Comparison of ENCODE assay signal across 14 cellular contexts in genomic region chr2:239676716-239677454, GRCh38.
"Had no signal": no experiment of that assay in that cellular context is flagged by ENCODE, and none has a peak within 500 bp of the region (broad histone marks: within the 10 kb centered on the region; RNA-seq: fewer than 3 reads in every experiment).

No MANE protein-coding gene starts in this region.

- H3K27ac Mint-ChIP-seq: activated naive CD4-positive, alpha-beta T cell treated with anti-CD3 and anti-CD28 coated beads, Interleukin-2, amount 50 U/mL, for 24 hours; memory B cell; naive thymus-derived CD8-positive, alpha-beta T cell had no signal

- H3K36me3 ChIP-seq: adrenal gland, cardiac muscle cell, esophagus muscularis mucosa, left lung, pancreas, tibial nerve, vagina had no signal

- H3K4me1 Mint-ChIP-seq: activated naive CD4-positive, alpha-beta T cell treated with anti-CD3 and anti-CD28 coated beads, Interleukin-2, amount 50 U/mL, for 24 hours; memory B cell; naive thymus-derived CD8-positive, alpha-beta T cell had no signal

- H3K4me3 ChIP-seq: adrenal gland, cardiac muscle cell, esophagus muscularis mucosa, left lung, pancreas, tibial nerve, vagina had no signal

- H3K4me1 ChIP-seq: adrenal gland, esophagus muscularis mucosa, left lung, pancreas, tibial nerve, vagina had no signal

- H3K27me3 ChIP-seq: adrenal gland, cardiac muscle cell, left lung, pancreas, tibial nerve, vagina had no signal

- H3K9me3 ChIP-seq: adrenal gland, esophagus muscularis mucosa, left lung, pancreas, vagina had no signal

- ATAC-seq: left lung; naive thymus-derived CD8-positive, alpha-beta T cell; pancreas had no signal

- H3K36me3 Mint-ChIP-seq: activated naive CD4-positive, alpha-beta T cell treated with anti-CD3 and anti-CD28 coated beads, Interleukin-2, amount 50 U/mL, for 24 hours; memory B cell; naive thymus-derived CD8-positive, alpha-beta T cell had no signal

- DNase-seq: activated CD4-positive, CD25-positive, alpha-beta regulatory T cell treated with anti-CD3 and anti-CD28 coated beads, Interleukin-2, amount 50 U/mL, for 72 hours; activated effector memory CD4-positive, alpha-beta T cell treated with anti-CD3 and anti-CD28 coated beads, Interleukin-2, amount 50 U/mL, for 16 hours; activated T-cell treated with anti-CD3 and anti-CD28 coated beads, Interleukin-2, amount 50 U/mL, for 48 hours; naive thymus-derived CD8-positive, alpha-beta T cell; stimulated activated naive CD4-positive, alpha-beta T cell had no signal

- H3K27ac ChIP-seq: adrenal gland, cardiac muscle cell, esophagus muscularis mucosa, left lung, pancreas, tibial nerve, vagina had no signal

- H3K9me3 Mint-ChIP-seq: activated naive CD4-positive, alpha-beta T cell treated with anti-CD3 and anti-CD28 coated beads, Interleukin-2, amount 50 U/mL, for 24 hours had no signal

- H3K4me3 Mint-ChIP-seq: activated naive CD4-positive, alpha-beta T cell treated with anti-CD3 and anti-CD28 coated beads, Interleukin-2, amount 50 U/mL, for 24 hours; memory B cell; naive thymus-derived CD8-positive, alpha-beta T cell had no signal
